ENCODE assay signal across 16 cellular contexts in the genomic region with DNA sequence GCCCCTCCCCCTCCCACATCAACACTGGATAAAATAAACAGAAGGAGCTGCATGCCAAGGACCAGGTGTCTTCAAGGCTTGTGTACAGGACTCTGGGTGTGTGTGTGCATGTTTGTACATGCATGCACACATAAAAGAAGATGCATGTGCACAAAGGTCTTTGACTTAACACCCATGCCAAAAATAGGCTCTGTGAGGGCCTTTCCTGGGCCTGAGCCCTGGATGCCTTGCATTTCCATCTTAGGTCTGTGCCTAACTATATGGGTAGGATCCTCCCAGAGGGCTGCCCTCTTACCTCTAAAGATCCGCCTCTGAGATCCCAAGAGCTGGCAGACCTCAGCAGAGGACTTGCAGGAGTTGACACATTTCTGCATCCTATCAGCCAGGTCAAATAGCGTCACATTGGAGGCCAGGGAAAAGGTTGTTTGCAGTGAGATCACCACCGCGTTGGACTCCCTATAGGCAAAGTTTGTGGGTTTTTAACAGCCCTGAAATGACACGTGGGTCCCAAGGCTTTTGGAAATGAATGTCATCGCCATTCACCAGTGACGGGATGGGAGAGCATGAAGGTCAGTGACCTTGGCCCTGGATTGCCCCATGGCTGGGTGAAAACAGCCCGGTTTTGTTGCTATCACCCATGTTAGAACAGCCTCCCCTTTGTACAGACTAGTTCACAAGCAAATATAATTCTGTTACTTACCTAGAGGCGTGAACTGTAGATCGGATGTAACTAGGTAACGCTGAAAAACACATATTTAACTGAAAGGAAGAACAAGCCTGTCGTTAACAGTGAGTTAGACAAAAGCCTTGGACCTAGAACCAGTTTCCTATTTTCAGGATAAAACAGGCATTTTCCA. TPM values are rescaled to one million over a fixed set of nuclear protein-coding genes. Genes with fewer than 3 reads are reported as not detected.
A peak's percentile ranks its signal among the peaks of the same experiment; 100 is the strongest.
DNase-seq lines count a peak whose midpoint lies in the region; ATAC-seq and TF ChIP-seq lines count a peak whose summit lies in the region.
"Had no signal": no experiment of that assay in that cellular context is flagged by ENCODE, and none has a peak within 500 bp of the region (broad histone marks: within the 10 kb centered on the region; RNA-seq: fewer than 3 reads in every experiment).

No MANE protein-coding gene starts in this region.

- intact Hi-C loops in natural killer cell (cut with micrococcal nuclease) = no loop called here

- peak overlapping the region; percentile 73 for H3K27ac ChIP-seq in ectodermal cell (ENCODE audit: insufficient read depth, low read depth, low read length, poor library complexity, severe bottlenecking)
- H3K27ac ChIP-seq: BLaER1, neutrophil had no signal

- H3K4me1 ChIP-seq in ectodermal cell (ENCODE audit: control insufficient read depth, insufficient read depth, low read length) = peaks cover 30% of the 10 kb centered on the region
- H3K4me1 ChIP-seq in mucosa of stomach (ENCODE audit: control insufficient read depth, insufficient read depth, low read length) = peaks cover 17% of the 10 kb centered on the region
- H3K4me1 ChIP-seq: BLaER1 had no signal

- no peaks in the 10 kb centered on the region for H3K27me3 Mint-ChIP-seq in natural killer cell (ENCODE audit: low read depth in 2 of 2)
- no peaks in the 10 kb centered on the region for H3K27me3 Mint-ChIP-seq in natural killer cell treated with Interleukin-12 subunit alpha and Interleukin-12 subunit beta and Interleukin-15 and Interleukin-18, amount 100 ng/mL, for 72 hours

- no peaks in the 10 kb centered on the region for H3K9me3 Mint-ChIP-seq in natural killer cell
- H3K9me3 Mint-ChIP-seq in natural killer cell treated with Interleukin-12 subunit alpha and Interleukin-12 subunit beta and Interleukin-15 and Interleukin-18, amount 100 ng/mL, for 72 hours = no peaks in the 10 kb centered on the region

- no peak overlapping the region for H3K4me3 Mint-ChIP-seq in natural killer cell
- no peak overlapping the region for H3K4me3 Mint-ChIP-seq in natural killer cell treated with Interleukin-12 subunit alpha and Interleukin-12 subunit beta and Interleukin-15 and Interleukin-18, amount 100 ng/mL, for 72 hours

- H3K36me3 ChIP-seq in ectodermal cell (ENCODE audit: control insufficient read depth, insufficient read depth, low read length) (no peaks in the 10 kb centered on the region), mucosa of stomach (ENCODE audit: control insufficient read depth, insufficient read depth, low read length) (peaks cover 8% of the 10 kb centered on the region)
- H3K36me3 ChIP-seq: neutrophil had no signal

- peaks cover 6 to 13% of the 10 kb centered on the region in 2 donors for H3K4me1 Mint-ChIP-seq in natural killer cell
- H3K4me1 Mint-ChIP-seq in natural killer cell treated with Interleukin-12 subunit alpha and Interleukin-12 subunit beta and Interleukin-15 and Interleukin-18, amount 100 ng/mL, for 72 hours (ENCODE audit: low read depth in 2 of 2) = peaks cover 0 to 20% of the 10 kb centered on the region in 2 donors

- WGBS in ectodermal cell, 2 experiments = 92 to 93% methylated on average over 12 of the region's 12 CpGs

- ATAC-seq in natural killer cell = peak; percentile 8 to 72 (median 58)
- ATAC-seq in natural killer cell treated with Interleukin-12 subunit alpha and Interleukin-12 subunit beta and Interleukin-15 and Interleukin-18, amount 100 ng/mL, for 72 hours = no peak

- H3K9me3 ChIP-seq in ectodermal cell (ENCODE audit: control insufficient read depth, low read length) (no peaks in the 10 kb centered on the region), mucosa of stomach (ENCODE audit: control insufficient read depth, low read length) (no peaks in the 10 kb centered on the region)
- H3K9me3 ChIP-seq: BLaER1, left lung, neutrophil had no signal

- H3K27me3 ChIP-seq in ectodermal cell (ENCODE audit: control insufficient read depth, insufficient read depth, low read length, poor library complexity, severe bottlenecking) (no peaks in the 10 kb centered on the region), mucosa of stomach (ENCODE audit: control insufficient read depth, insufficient read depth, low read length) (no peaks in the 10 kb centered on the region)
- H3K27me3 ChIP-seq: BLaER1, left lung, neutrophil had no signal

- H3K27ac Mint-ChIP-seq in natural killer cell = peak overlapping the region; percentile 14 to 57
- H3K27ac Mint-ChIP-seq in natural killer cell treated with Interleukin-12 subunit alpha and Interleukin-12 subunit beta and Interleukin-15 and Interleukin-18, amount 100 ng/mL, for 72 hours = peak overlapping the region in 1 of 2 donors; percentile 70

- DNase-seq in natural killer cell (no peak), DMS53 (lab: John Stamatoyannopoulos, UW) (no peak), NCI-H2081 (lab: John Stamatoyannopoulos, UW) (no peak)
- no peak for DNase-seq in natural killer cell treated with Interleukin-12 subunit alpha and Interleukin-12 subunit beta and Interleukin-15 and Interleukin-18, amount 100 ng/mL, for 72 hours (ENCODE audit: low spot score)
- no peak for DNase-seq in stimulated activated CD4-positive, alpha-beta T cell treated with anti-CD3 and anti-CD28 coated beads, Interleukin-4, amount 100 ng/mL, for 1 hour
- DNase-seq: activated CD4-positive, CD25-positive, alpha-beta regulatory T cell; cortex of kidney; GOT3; hippocampal formation; left lung; NCI-H1694; NCI-H774 had no signal

- H3K9ac ChIP-seq in mucosa of stomach (ENCODE audit: low read length) = peak overlapping the region; percentile 20
- H3K9ac ChIP-seq: BLaER1 had no signal

- no peak overlapping the region for H3K4me3 ChIP-seq in ectodermal cell (ENCODE audit: insufficient read depth, low read depth, low read length)
- H3K4me3 ChIP-seq in mucosa of stomach (ENCODE audit: low read length) = no peak overlapping the region
- H3K4me3 ChIP-seq: BLaER1, left lung had no signal

- TF ChIP-seq CTCF in natural killer cell (IDR thresholded peaks at IDR 0.05) = no peak

- H3K36me3 Mint-ChIP-seq in natural killer cell = peaks cover 19% of the 10 kb centered on the region
- peaks cover 6% of the 10 kb centered on the region for H3K36me3 Mint-ChIP-seq in natural killer cell treated with Interleukin-12 subunit alpha and Interleukin-12 subunit beta and Interleukin-15 and Interleukin-18, amount 100 ng/mL, for 72 hours

RNA-seq across cellular contexts. Expression of gene HEG1, which starts 54.0 kb away (rescaled TPM):
- 10 to 100 TPM; 52.1 to 83.5 (median 68.1) TPM for total RNA-seq in natural killer cell
- total RNA-seq in natural killer cell treated with Interleukin-12 subunit alpha and Interleukin-12 subunit beta and Interleukin-15 and Interleukin-18, amount 100 ng/mL, for 72 hours = 10 to 100 TPM; 14.6 to 47.0 TPM
- polyA plus RNA-seq in ectodermal cell (2013, experiment 1 of 4) = 18.6 TPM
- 23.1 TPM for polyA plus RNA-seq in ectodermal cell (2013, experiment 2 of 4)
- 17.7 TPM for polyA plus RNA-seq in ectodermal cell (2013, experiment 3 of 4)
- polyA plus RNA-seq in ectodermal cell (2013, experiment 4 of 4) = 20.5 TPM

Comparison
In these comparisons a context has a peak if more than half of its experiments do, and no peak if none do; other contexts are left out.
1. ATAC-seq: peak in natural killer cell (3 of 3); none in natural killer cell treated with Interleukin-12 subunit alpha and Interleukin-12 subunit beta and Interleukin-15 and Interleukin-18, amount 100 ng/mL, for 72 hours (0 of 2).